8 cellular contexts compared by ENCODE assay signal in the genomic region with DNA sequence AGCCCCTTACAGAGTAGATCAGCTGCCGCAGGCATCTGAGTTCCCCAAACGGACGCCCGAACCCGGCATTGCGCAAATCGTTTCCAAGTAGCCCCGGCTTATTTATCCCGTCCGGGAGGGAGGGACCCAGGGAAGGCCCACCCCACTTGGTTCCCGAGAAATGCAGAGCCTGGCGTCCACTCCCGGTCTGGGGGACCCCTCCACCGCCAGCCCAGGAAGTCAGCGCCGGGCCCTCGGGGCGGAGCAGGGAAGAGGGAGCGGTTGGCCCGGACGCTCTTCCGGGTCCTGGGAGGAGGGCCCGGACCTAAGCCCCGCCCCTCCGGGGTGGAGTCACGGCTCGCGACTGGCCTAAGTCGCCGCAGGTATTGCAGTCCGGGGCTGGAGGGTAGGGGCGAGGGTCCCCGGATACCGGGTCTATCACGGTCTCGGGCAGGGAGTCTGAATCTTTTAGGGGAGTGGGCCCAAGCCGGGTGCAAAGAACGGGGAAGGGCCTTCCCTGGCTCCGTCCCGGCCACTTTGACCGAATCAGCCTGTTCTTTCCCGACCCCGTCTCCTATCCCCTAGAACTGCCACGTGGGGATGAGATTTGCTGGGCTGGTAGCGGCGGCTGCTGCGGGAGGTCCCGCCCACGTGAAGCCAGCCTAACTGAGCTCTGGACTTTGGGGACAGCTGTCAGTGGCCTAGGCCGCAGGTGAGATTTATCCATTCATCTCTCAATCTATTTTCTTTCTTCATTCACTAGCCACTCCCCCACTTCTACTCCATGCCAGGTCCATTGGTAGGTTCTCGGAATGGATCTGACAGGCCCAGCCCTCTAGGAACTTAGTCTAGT. TPM values are rescaled to one million over a fixed set of nuclear protein-coding genes. Genes with fewer than 3 reads are reported as not detected.
DNase-seq lines count a peak whose midpoint lies in the region; ATAC-seq and TF ChIP-seq lines count a peak whose summit lies in the region.

A gene with protein sequence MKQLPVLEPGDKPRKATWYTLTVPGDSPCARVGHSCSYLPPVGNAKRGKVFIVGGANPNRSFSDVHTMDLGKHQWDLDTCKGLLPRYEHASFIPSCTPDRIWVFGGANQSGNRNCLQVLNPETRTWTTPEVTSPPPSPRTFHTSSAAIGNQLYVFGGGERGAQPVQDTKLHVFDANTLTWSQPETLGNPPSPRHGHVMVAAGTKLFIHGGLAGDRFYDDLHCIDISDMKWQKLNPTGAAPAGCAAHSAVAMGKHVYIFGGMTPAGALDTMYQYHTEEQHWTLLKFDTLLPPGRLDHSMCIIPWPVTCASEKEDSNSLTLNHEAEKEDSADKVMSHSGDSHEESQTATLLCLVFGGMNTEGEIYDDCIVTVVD (plus strand): TSS at position 327 of the 832 bp plus-strand sequence. CDS start 2,472 bp downstream, outside the sequence.

- H3K4me1 ChIP-seq in spleen = peaks cover 5 to 36% (median 17%) of the 10 kb centered on the region in 6 donors

- H3K9me3 Mint-ChIP-seq in WTC11 = no peaks in the 10 kb centered on the region
- H3K9me3 Mint-ChIP-seq in immature natural killer cell = no peaks in the 10 kb centered on the region

- CTCF ChIA-PET in WTC11 (lab: Charles Lee) = interaction anchor here (1.2 kb wide), 2 partner anchors 27 to 161 kb away, joined by 3 to 5 read pairs; no protein-coding TSS in a partner anchor

- peaks cover 0 to 27% (median 8%) of the 10 kb centered on the region in 6 donors for H3K36me3 ChIP-seq in spleen

- no peaks in the 10 kb centered on the region for H3K27me3 ChIP-seq in spleen (replicated peaks in 1 of 7)

- H3K36me3 Mint-ChIP-seq in WTC11 = 0 out of 2 replicates have a peak, but pooled peaks cover 2% of the 10 kb centered on the region
- H3K36me3 Mint-ChIP-seq in immature natural killer cell = peaks cover 4 to 18% (median 14%) of the 10 kb centered on the region in 3 donors

- H3K4me3 ChIP-seq in cardiac fibroblast (replicated peaks in 1 of 2; ENCODE audit: low read depth in 2 of 2, low read length in 2 of 2) (peak within 1 kb of the TSS; percentile 82 to 83), spleen (peak within 1 kb of the TSS; percentile 49 to 84 (median 69))

- WGBS in spleen, 5 donors = 0 to 1% (median 1%) methylated on average over 21 to 51 of the region's 51 CpGs

- no peaks in the 10 kb centered on the region for H3K9me3 ChIP-seq in spleen

- H3K4me3 Mint-ChIP-seq in WTC11 (peak within 1 kb of the TSS; percentile 82), immature natural killer cell (peak within 1 kb of the TSS; percentile 92 to 94 (median 94))

- POLR2A ChIA-PET in WTC11 (lab: Charles Lee) = interaction anchor here (0.5 to 2.7 kb wide), 5 partner anchors 10 to 199 kb away, joined by 3 to 16 read pairs (median 5); a partner anchor contains a TSS

- H3K4me1 Mint-ChIP-seq in WTC11 = peaks cover 6% of the 10 kb centered on the region
- peaks cover 10 to 12% of the 10 kb centered on the region in 2 donors for H3K4me1 Mint-ChIP-seq in immature natural killer cell

- H3K27ac ChIP-seq in spleen = peak within 1 kb of the TSS; percentile 87 to 98 (median 96)

- intact Hi-C loops in spleen (cut with DNase I; ENCODE audit: low total_unique reads) = no loop called here

- peaks cover 3% of the 10 kb centered on the region; the same call in 1 of the 2 replicates for H3K27me3 Mint-ChIP-seq in WTC11 (ENCODE audit: low read depth)
- peaks cover 2 to 7% (median 4%) of the 10 kb centered on the region in 3 donors for H3K27me3 Mint-ChIP-seq in immature natural killer cell (ENCODE audit: low read depth in 3 of 3)

- peak; percentile 78 for ATAC-seq in GM18870 (IDR thresholded peaks at IDR 0.05; ENCODE audit: unreplicated experiment)
- ATAC-seq in HG03135 (IDR thresholded peaks at IDR 0.05; ENCODE audit: unreplicated experiment) = peak; percentile 95
- ATAC-seq in WTC11 = peak; percentile 99

- in situ Hi-C loops in ACHN (cut with HindIII; ENCODE audit: low pct_ligation_motif_present, low pct_unique_long_range_greater_than_20kb, low sequenced_read_pairs) = no loop called here

- TF ChIP-seq CTCF in WTC11 (IDR thresholded peaks at IDR 0.05) (no peak), cardiac fibroblast (IDR thresholded peaks at IDR 0.05; ENCODE audit: low read depth, low read length) (no peak), spleen (IDR thresholded peaks at IDR 0.05 in 8 of 11, conservative IDR thresholded peaks at IDR 0.05 in 3 of 11) (peak in 1 of 11 experiments; percentile 38)

- peak within 1 kb of the TSS; percentile 86 for H3K27ac Mint-ChIP-seq in WTC11
- H3K27ac Mint-ChIP-seq in immature natural killer cell = peak within 1 kb of the TSS; percentile 86 to 95 (median 92)

- DNase-seq in ACHN = peak; percentile 94
- peak; percentile 71 for DNase-seq in NCI-H2196 treated with DMSO at 0.1 percent for 48 hours (lab: John Stamatoyannopoulos, UW; ENCODE audit: unreplicated experiment)
- DNase-seq in WTC11 (ENCODE audit: low spot score) = peak; percentile 97
- DNase-seq in cardiac fibroblast (ENCODE audit: low read depth in 2 of 2) = peak; percentile 95 to 99
- DNase-seq in immature natural killer cell = peak; percentile 89 to 90 (median 90)
- peak; percentile 98 for DNase-seq in spleen

- peak in 2 of 3 donors; percentile 64 to 80 for TF ChIP-seq POLR2A in spleen (IDR thresholded peaks at IDR 0.05)

TF ChIP-seq in WTC11, 78 proteins besides CTCF, POLR2A, EP300 and RAD21 (continues in another document):
- TF ChIP-seq, protein P1, sequence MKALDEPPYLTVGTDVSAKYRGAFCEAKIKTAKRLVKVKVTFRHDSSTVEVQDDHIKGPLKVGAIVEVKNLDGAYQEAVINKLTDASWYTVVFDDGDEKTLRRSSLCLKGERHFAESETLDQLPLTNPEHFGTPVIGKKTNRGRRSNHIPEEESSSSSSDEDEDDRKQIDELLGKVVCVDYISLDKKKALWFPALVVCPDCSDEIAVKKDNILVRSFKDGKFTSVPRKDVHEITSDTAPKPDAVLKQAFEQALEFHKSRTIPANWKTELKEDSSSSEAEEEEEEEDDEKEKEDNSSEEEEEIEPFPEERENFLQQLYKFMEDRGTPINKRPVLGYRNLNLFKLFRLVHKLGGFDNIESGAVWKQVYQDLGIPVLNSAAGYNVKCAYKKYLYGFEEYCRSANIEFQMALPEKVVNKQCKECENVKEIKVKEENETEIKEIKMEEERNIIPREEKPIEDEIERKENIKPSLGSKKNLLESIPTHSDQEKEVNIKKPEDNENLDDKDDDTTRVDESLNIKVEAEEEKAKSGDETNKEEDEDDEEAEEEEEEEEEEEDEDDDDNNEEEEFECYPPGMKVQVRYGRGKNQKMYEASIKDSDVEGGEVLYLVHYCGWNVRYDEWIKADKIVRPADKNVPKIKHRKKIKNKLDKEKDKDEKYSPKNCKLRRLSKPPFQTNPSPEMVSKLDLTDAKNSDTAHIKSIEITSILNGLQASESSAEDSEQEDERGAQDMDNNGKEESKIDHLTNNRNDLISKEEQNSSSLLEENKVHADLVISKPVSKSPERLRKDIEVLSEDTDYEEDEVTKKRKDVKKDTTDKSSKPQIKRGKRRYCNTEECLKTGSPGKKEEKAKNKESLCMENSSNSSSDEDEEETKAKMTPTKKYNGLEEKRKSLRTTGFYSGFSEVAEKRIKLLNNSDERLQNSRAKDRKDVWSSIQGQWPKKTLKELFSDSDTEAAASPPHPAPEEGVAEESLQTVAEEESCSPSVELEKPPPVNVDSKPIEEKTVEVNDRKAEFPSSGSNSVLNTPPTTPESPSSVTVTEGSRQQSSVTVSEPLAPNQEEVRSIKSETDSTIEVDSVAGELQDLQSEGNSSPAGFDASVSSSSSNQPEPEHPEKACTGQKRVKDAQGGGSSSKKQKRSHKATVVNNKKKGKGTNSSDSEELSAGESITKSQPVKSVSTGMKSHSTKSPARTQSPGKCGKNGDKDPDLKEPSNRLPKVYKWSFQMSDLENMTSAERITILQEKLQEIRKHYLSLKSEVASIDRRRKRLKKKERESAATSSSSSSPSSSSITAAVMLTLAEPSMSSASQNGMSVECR (CRISPR knock-in tag; IDR thresholded peaks at IDR 0.05; ENCODE audit: borderline replicate concordance) = peak; percentile 75; the same call in 1 of the 2 replicates
- TF ChIP-seq GABPB1 (CRISPR knock-in tag; IDR thresholded peaks at IDR 0.05) = peak; percentile 74; the same call in 1 of the 2 replicates
- TF ChIP-seq, protein P2, sequence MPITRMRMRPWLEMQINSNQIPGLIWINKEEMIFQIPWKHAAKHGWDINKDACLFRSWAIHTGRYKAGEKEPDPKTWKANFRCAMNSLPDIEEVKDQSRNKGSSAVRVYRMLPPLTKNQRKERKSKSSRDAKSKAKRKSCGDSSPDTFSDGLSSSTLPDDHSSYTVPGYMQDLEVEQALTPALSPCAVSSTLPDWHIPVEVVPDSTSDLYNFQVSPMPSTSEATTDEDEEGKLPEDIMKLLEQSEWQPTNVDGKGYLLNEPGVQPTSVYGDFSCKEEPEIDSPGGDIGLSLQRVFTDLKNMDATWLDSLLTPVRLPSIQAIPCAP (CRISPR knock-in tag; IDR thresholded peaks at IDR 0.05) = no peak
- no peak for TF ChIP-seq OVOL2 (CRISPR knock-in tag; IDR thresholded peaks at IDR 0.05; ENCODE audit: borderline replicate concordance)
- TF ChIP-seq, protein P3, sequence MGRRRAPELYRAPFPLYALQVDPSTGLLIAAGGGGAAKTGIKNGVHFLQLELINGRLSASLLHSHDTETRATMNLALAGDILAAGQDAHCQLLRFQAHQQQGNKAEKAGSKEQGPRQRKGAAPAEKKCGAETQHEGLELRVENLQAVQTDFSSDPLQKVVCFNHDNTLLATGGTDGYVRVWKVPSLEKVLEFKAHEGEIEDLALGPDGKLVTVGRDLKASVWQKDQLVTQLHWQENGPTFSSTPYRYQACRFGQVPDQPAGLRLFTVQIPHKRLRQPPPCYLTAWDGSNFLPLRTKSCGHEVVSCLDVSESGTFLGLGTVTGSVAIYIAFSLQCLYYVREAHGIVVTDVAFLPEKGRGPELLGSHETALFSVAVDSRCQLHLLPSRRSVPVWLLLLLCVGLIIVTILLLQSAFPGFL (CRISPR knock-in tag; IDR thresholded peaks at IDR 0.05; ENCODE audit: borderline replicate concordance) = no peak
- TF ChIP-seq, protein P4, sequence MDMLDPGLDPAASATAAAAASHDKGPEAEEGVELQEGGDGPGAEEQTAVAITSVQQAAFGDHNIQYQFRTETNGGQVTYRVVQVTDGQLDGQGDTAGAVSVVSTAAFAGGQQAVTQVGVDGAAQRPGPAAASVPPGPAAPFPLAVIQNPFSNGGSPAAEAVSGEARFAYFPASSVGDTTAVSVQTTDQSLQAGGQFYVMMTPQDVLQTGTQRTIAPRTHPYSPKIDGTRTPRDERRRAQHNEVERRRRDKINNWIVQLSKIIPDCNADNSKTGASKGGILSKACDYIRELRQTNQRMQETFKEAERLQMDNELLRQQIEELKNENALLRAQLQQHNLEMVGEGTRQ (CRISPR knock-in tag; IDR thresholded peaks at IDR 0.05) = peak; percentile 70
- 0 out of 2 replicates have a peak, but pooled peaks have one; percentile 11 for TF ChIP-seq ZNF317 (CRISPR knock-in tag; IDR thresholded peaks at IDR 0.05; ENCODE audit: borderline replicate concordance, low read depth)
- TF ChIP-seq MYBL2 (CRISPR knock-in tag; IDR thresholded peaks at IDR 0.05) = 0 out of 2 replicates have a peak, but pooled peaks have one; percentile 15

RNA-seq across cellular contexts. Expression of the gene that starts here (rescaled TPM):
- total RNA-seq in WTC11 (2021) (23.4 to 25.5 TPM (median 23.7 TPM) in 3 replicates), spleen (10 to 100 TPM in 4 of 7 donors, 1 to 10 TPM in 3; 6.2 to 14.0 (median 10.4) TPM)
- polyA plus RNA-seq in immature natural killer cell (10 to 100 TPM; 23.6 to 44.1 (median 28.2) TPM), spleen (10 to 100 TPM; 15.3 to 17.1 (median 16.8) TPM)

Comparison
In these comparisons a context has a peak if more than half of its experiments do, and no peak if none do; other contexts are left out.
1. Peak in every context shown above with its lines: DNase-seq, ATAC-seq, H3K4me3 ChIP-seq and H3K27ac ChIP-seq.